In genomic region chr20:6559791-6560190, GRCh38 we compare ENCODE assay signal across 27 cellular contexts.
"Had no signal": no experiment of that assay in that cellular context is flagged by ENCODE, and none has a peak within 500 bp of the region (broad histone marks: within the 10 kb centered on the region; RNA-seq: fewer than 3 reads in every experiment).

No MANE protein-coding gene starts in this region.

- H3K36me3 ChIP-seq: colonic mucosa, esophagus squamous epithelium, lower lobe of right lung, neural progenitor cell, prostate gland, right atrium auricular region, thoracic aorta, tibial nerve, upper lobe of left lung had no signal

- H3K4me1 ChIP-seq: colonic mucosa, esophagus squamous epithelium, lower lobe of right lung, neural progenitor cell, prostate gland, right atrium auricular region, tibial nerve, upper lobe of left lung had no signal

- H3K9me3 Mint-ChIP-seq: dendritic cell treated with granulocyte-macrophage colony-stimulating factor and Interleukin-4, amounts not matched to agents 40 ng/mL and 50 ng/mL, for 4 days; endodermal cell; memory B cell; nephron; neural progenitor cell had no signal

- H3K36me3 Mint-ChIP-seq: immature natural killer cell; memory B cell; mesothelial cell of epicardium; naive B cell; neural progenitor cell; stimulated activated effector memory CD8-positive, alpha-beta T cell treated with anti-CD3 and anti-CD28 coated beads, Interleukin-12 subunit alpha, Interleukin-12 subunit beta, amount 100 ng/mL, for 72 hours had no signal

- DNase-seq: colonic mucosa; effector CD8-positive, alpha-beta T cell; endodermal cell; erythroblast; esophagus squamous epithelium; hypothalamus; immature natural killer cell; left ventricle myocardium superior; lower lobe of right lung; mucosa of descending colon; naive B cell; nucleus accumbens; stimulated activated CD4-positive, alpha-beta T cell treated with anti-CD3 and anti-CD28 coated beads, Interleukin-2, amount 100 ng/mL, for 24 hours; stimulated activated CD4-positive, alpha-beta T cell treated with anti-CD3 and anti-CD28 coated beads, Interleukin-4, amount 100 ng/mL, for 24 hours; stimulated activated naive CD4-positive, alpha-beta T cell treated with Interleukin-2 at 50 U/mL for 16 hours; substantia nigra; upper lobe of left lung had no signal

- H3K27me3 ChIP-seq: colonic mucosa, esophagus squamous epithelium, neural progenitor cell, right atrium auricular region, tibial nerve, upper lobe of left lung had no signal

- H3K4me2 ChIP-seq: neural progenitor cell had no signal

- H3K27ac Mint-ChIP-seq: dendritic cell treated with granulocyte-macrophage colony-stimulating factor and Interleukin-4, amounts not matched to agents 40 ng/mL and 50 ng/mL, for 4 days; endodermal cell; immature natural killer cell; memory B cell; mesothelial cell of epicardium; naive B cell; nephron; neural progenitor cell; stimulated activated effector memory CD8-positive, alpha-beta T cell treated with anti-CD3 and anti-CD28 coated beads, Interleukin-12 subunit alpha, Interleukin-12 subunit beta, amount 100 ng/mL, for 72 hours had no signal

- H2AFZ ChIP-seq: neural progenitor cell had no signal

- H3K27me3 Mint-ChIP-seq: memory B cell had no signal

- H3K4me1 Mint-ChIP-seq: immature natural killer cell; memory B cell; naive B cell; stimulated activated effector memory CD8-positive, alpha-beta T cell treated with anti-CD3 and anti-CD28 coated beads, Interleukin-12 subunit alpha, Interleukin-12 subunit beta, amount 100 ng/mL, for 72 hours had no signal

- H3K9ac ChIP-seq: neural progenitor cell had no signal

- H3K4me3 ChIP-seq: colonic mucosa, esophagus squamous epithelium, lower lobe of right lung, mucosa of descending colon, neural progenitor cell, prostate gland, right atrium auricular region, thoracic aorta, tibial nerve, upper lobe of left lung had no signal

- H3K4me3 Mint-ChIP-seq: dendritic cell treated with granulocyte-macrophage colony-stimulating factor and Interleukin-4, amounts not matched to agents 40 ng/mL and 50 ng/mL, for 4 days; endodermal cell; immature natural killer cell; memory B cell; mesothelial cell of epicardium; naive B cell; nephron; neural progenitor cell; stimulated activated effector memory CD8-positive, alpha-beta T cell treated with anti-CD3 and anti-CD28 coated beads, Interleukin-12 subunit alpha, Interleukin-12 subunit beta, amount 100 ng/mL, for 72 hours had no signal

- H3K27ac ChIP-seq: colonic mucosa, esophagus squamous epithelium, lower lobe of right lung, neural progenitor cell, prostate gland, right atrium auricular region, thoracic aorta, tibial nerve, upper lobe of left lung had no signal

- H3K9me3 ChIP-seq: colonic mucosa, esophagus squamous epithelium, lower lobe of right lung, mucosa of descending colon, prostate gland, right atrium auricular region, thoracic aorta, tibial nerve, upper lobe of left lung had no signal
